In genomic region chr15:88256261-88257230, GRCh38 we compare ENCODE assay signal across 8 cellular contexts. TPM values are rescaled to one million over a fixed set of nuclear protein-coding genes. Genes with fewer than 3 reads are reported as not detected.
DNase-seq lines count a peak whose midpoint lies in the region; ATAC-seq, FAIRE-seq and TF ChIP-seq lines count a peak whose summit lies in the region.

Gene NTRK3 (minus strand): TSS chr15:88256739. CDS start chr15:88256153, 586 bp downstream.

- no peak for DNase-seq in BJ (ENCODE audit: low read depth)
- DNase-seq in astrocyte (ENCODE audit: low read depth) = peak; percentile 37
- peak; percentile 4 for DNase-seq in kidney glomerular epithelial cell (lab: John Stamatoyannopoulos, UW)
- no peak for DNase-seq in GM13976 (ENCODE audit: low spot score)
- DNase-seq in NK-92 treated with Interleukin-12 subunit alpha and Interleukin-12 subunit beta, amount 100 ng/mL, for 24 hours (lab: John Stamatoyannopoulos, UW) = no peak

- in situ Hi-C loops in GM13976 (cut with MboI; ENCODE audit: low sequenced_read_pairs, unreplicated experiment) = no loop called here

- H3K4me3 ChIP-seq in BJ (ENCODE audit: low read depth, low read length) = peak within 1 kb of the TSS; percentile 24
- peak within 1 kb of the TSS; percentile 71 for H3K4me3 ChIP-seq in astrocyte (ENCODE audit: insufficient read depth, low read depth, low read length)
- H3K4me3 ChIP-seq in subcutaneous abdominal adipose tissue (ENCODE audit: low read depth in 1 of 5, low read length in 5 of 5) = peak within 1 kb of the TSS; percentile 24 to 61 (median 53)

- H3K27me3 Mint-ChIP-seq in IgD-negative memory B cell (peaks cover 60% of the 10 kb centered on the region), astrocyte (ENCODE audit: low read depth, unreplicated experiment) (peaks cover 50% of the 10 kb centered on the region)

- H2AFZ ChIP-seq in astrocyte (ENCODE audit: low read depth, low read length) = peak within 1 kb of the TSS; percentile 80

- H3K4me1 Mint-ChIP-seq in IgD-negative memory B cell = peaks cover 0 to 16% (median 7%) of the 10 kb centered on the region in 3 donors
- peaks cover 2% of the 10 kb centered on the region for H3K4me1 Mint-ChIP-seq in astrocyte (ENCODE audit: low read depth, unreplicated experiment)

- peak within 1 kb of the TSS in 1 of 3 donors; percentile 67 for H3K27ac Mint-ChIP-seq in IgD-negative memory B cell
- H3K27ac Mint-ChIP-seq in astrocyte (ENCODE audit: unreplicated experiment) = peak within 1 kb of the TSS; percentile 81

- no peaks in the 10 kb centered on the region for H3K4me1 ChIP-seq in astrocyte (ENCODE audit: insufficient read depth, low read length)
- peaks cover 0 to 26% (median 17%) of the 10 kb centered on the region in 5 donors for H3K4me1 ChIP-seq in subcutaneous abdominal adipose tissue (ENCODE audit: control insufficient read depth in 5 of 5, insufficient read depth in 5 of 5, low read length in 5 of 5)

- no peaks in the 10 kb centered on the region for H3K9me3 Mint-ChIP-seq in IgD-negative memory B cell
- H3K9me3 Mint-ChIP-seq in astrocyte (ENCODE audit: unreplicated experiment) = peaks cover 2% of the 10 kb centered on the region

- H4K20me1 ChIP-seq in astrocyte (ENCODE audit: insufficient read depth, low read length) = peaks cover 21% of the 10 kb centered on the region

- peaks cover 26% of the 10 kb centered on the region for H3K79me2 ChIP-seq in astrocyte (ENCODE audit: insufficient read depth, low read length)

- peak within 1 kb of the TSS; percentile 58 for H3K9ac ChIP-seq in astrocyte (ENCODE audit: low read length)
- H3K9ac ChIP-seq in subcutaneous abdominal adipose tissue (ENCODE audit: low read length in 5 of 5) = no peak within 1 kb of the TSS

- peaks cover 42% of the 10 kb centered on the region for H3K27me3 ChIP-seq in BJ (ENCODE audit: control insufficient read depth, insufficient read depth, low read length)
- H3K27me3 ChIP-seq in astrocyte (ENCODE audit: insufficient read depth, low read length) = peaks cover 24% of the 10 kb centered on the region
- peaks cover 18 to 43% (median 39%) of the 10 kb centered on the region in 5 donors for H3K27me3 ChIP-seq in subcutaneous abdominal adipose tissue (ENCODE audit: control insufficient read depth in 5 of 5, insufficient read depth in 4 of 5, low read length in 5 of 5)

- CTCF ChIA-PET in BJ (lab: Yijun Ruan, JAX) = interaction anchor here (1.0 to 2.2 kb wide), 4 partner anchors 10 to 19 kb away, joined by 3 to 10 read pairs (median 5); no protein-coding TSS in a partner anchor

- H3K4me3 Mint-ChIP-seq in IgD-negative memory B cell (peak within 1 kb of the TSS in 3 of 4 donors; percentile 70 to 83 (median 82)), astrocyte (ENCODE audit: unreplicated experiment) (peak within 1 kb of the TSS; percentile 96)

- H3K36me3 ChIP-seq in BJ (ENCODE audit: control insufficient read depth, insufficient read depth, low read length) (no peaks in the 10 kb centered on the region), astrocyte (ENCODE audit: insufficient read depth, low read length) (no peaks in the 10 kb centered on the region), subcutaneous abdominal adipose tissue (ENCODE audit: control insufficient read depth in 5 of 5, insufficient read depth in 5 of 5, low read length in 5 of 5) (no peaks in the 10 kb centered on the region)

- FAIRE-seq in astrocyte (lab: Jason Lieb, UNC) = no peak

- no peaks in the 10 kb centered on the region for H3K9me3 ChIP-seq in astrocyte (ENCODE audit: insufficient read depth, low read depth, low read length)
- H3K9me3 ChIP-seq in subcutaneous abdominal adipose tissue (ENCODE audit: control insufficient read depth in 5 of 5, low read length in 5 of 5) = no peaks in the 10 kb centered on the region

- POLR2A ChIA-PET in BJ (lab: Charles Lee) = no interaction called here

- no peak for ATAC-seq in GM19035 (IDR thresholded peaks at IDR 0.05; ENCODE audit: unreplicated experiment)

- peak within 1 kb of the TSS; percentile 100 for H3K4me2 ChIP-seq in astrocyte (ENCODE audit: low read length)

- no peaks in the 10 kb centered on the region for H3K36me3 Mint-ChIP-seq in IgD-negative memory B cell
- peaks cover 7% of the 10 kb centered on the region for H3K36me3 Mint-ChIP-seq in astrocyte (ENCODE audit: low read depth, unreplicated experiment)

- H3K27ac ChIP-seq in astrocyte (ENCODE audit: low read depth, low read length) = no peak within 1 kb of the TSS
- no peak within 1 kb of the TSS for H3K27ac ChIP-seq in subcutaneous abdominal adipose tissue (ENCODE audit: low read depth, low read length)

- no peak for TF ChIP-seq CTCF in BJ (IDR thresholded peaks at IDR 0.05; ENCODE audit: insufficient read depth, low read depth, low read length)
- TF ChIP-seq CTCF in astrocyte (IDR thresholded peaks at IDR 0.05; ENCODE audit: insufficient read depth, low read depth, low read length) = no peak
- no peak for TF ChIP-seq CTCF in GM13976 (IDR thresholded peaks at IDR 0.05; ENCODE audit: borderline replicate concordance, control extremely low read depth, extremely low read depth, insufficient read depth, missing control alignments)

RNA-seq across cellular contexts. Expression of gene NTRK3, which starts in this region (rescaled TPM):
- polyA plus RNA-seq in BJ (2011; rRNA removed) (0.10 and 0.12 TPM in 2 replicates), IgD-negative memory B cell (not detected)
- polyA minus RNA-seq in BJ (2011; rRNA and poly(A)+ RNA removed) = 0.19 and 0.62 TPM in 2 replicates
- total RNA-seq in astrocyte = 12.9 and 14.5 TPM in 2 replicates

Comparison
In these comparisons a context has a peak if more than half of its experiments do, and no peak if none do; other contexts are left out.
1. DNase-seq: peak in astrocyte (single experiment) and kidney glomerular epithelial cell (single experiment); none in BJ (single experiment), GM13976 (single experiment) and NK-92 treated with Interleukin-12 subunit alpha and Interleukin-12 subunit beta, amount 100 ng/mL, for 24 hours (single experiment).
2. Peak in every context shown above with its lines, with median percentiles within 50 percentile points of each other: H3K4me3 ChIP-seq.